14 cellular contexts compared by ENCODE assay signal in the genomic region with DNA sequence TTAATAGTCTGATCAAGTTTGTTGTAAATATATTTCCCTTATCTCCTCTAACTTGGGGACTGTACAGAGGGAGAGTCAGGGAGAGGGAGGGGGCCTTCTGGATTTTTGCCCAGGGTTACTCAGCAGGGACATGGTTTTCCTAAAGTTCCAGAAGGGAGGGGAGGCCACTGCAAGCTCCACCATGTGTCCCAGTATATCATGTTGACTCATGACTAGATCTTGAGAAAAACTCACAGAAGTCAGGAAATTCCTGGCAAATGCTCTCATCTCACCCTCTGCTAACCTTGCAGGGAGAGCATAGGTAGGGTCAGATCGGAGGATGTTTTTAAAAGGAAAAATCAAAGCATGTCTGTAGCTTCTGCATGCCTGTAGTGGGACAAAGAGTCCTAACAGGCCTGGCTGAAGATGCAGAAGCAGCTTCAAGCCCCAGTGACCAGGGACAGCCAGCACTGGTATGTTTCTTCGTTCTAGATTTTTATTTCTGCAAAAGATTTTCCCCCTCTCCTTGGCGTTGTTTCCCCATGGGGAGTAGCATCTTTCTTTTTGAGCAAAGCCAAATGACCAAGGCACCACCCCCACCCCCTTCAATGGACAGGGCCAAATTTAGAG.
DNase-seq lines count a peak whose midpoint lies in the region; FAIRE-seq lines count a peak whose summit lies in the region.
"Had no signal": no experiment of that assay in that cellular context is flagged by ENCODE, and none has a peak within 500 bp of the region (broad histone marks: within the 10 kb centered on the region; RNA-seq: fewer than 3 reads in every experiment).

No MANE protein-coding gene starts in this region.

- H3K9me3 Mint-ChIP-seq in T-helper 2 cell treated with Interferon-gamma antibody and Interleukin-4, amounts not matched to agents 5 μg/mL and 100 μg/mL, for 36 hours: no peaks in the 10 kb centered on the region
- H3K9me3 Mint-ChIP-seq in activated T-helper 2 cell treated with anti-CD3 and anti-CD28 coated beads, Interferon-gamma antibody, Interleukin-2, Interleukin-4, amounts not matched to agents 10 μg/mL and 5 μg/mL and 100 μg/mL, durations not matched to agents 14 hours and 24 hours and 36 hours: no peaks in the 10 kb centered on the region
- H3K9me3 Mint-ChIP-seq: activated T-helper 17 cell treated with anti-CD3 and anti-CD28 coated beads, Interleukin-2, amount 50 U/mL, for 72 hours; naive thymus-derived CD8-positive, alpha-beta T cell had no signal

- no peak overlapping the region for H3K4me3 Mint-ChIP-seq in T-helper 2 cell treated with Interferon-gamma antibody and Interleukin-4, amounts not matched to agents 5 μg/mL and 100 μg/mL, for 36 hours
- no peak overlapping the region for H3K4me3 Mint-ChIP-seq in activated T-helper 2 cell treated with anti-CD3 and anti-CD28 coated beads, Interferon-gamma antibody, Interleukin-2, Interleukin-4, amounts not matched to agents 10 μg/mL and 5 μg/mL and 100 μg/mL, durations not matched to agents 14 hours and 24 hours and 36 hours (ENCODE audit: low read depth)
- H3K4me3 Mint-ChIP-seq: activated T-helper 17 cell treated with anti-CD3 and anti-CD28 coated beads, Interleukin-2, amount 50 U/mL, for 72 hours; naive thymus-derived CD8-positive, alpha-beta T cell had no signal

- no peaks in the 10 kb centered on the region for H3K27me3 Mint-ChIP-seq in T-helper 2 cell treated with Interferon-gamma antibody and Interleukin-4, amounts not matched to agents 5 μg/mL and 100 μg/mL, for 36 hours (ENCODE audit: low read depth)
- no peaks in the 10 kb centered on the region for H3K27me3 Mint-ChIP-seq in activated T-helper 2 cell treated with anti-CD3 and anti-CD28 coated beads, Interferon-gamma antibody, Interleukin-2, Interleukin-4, amounts not matched to agents 10 μg/mL and 5 μg/mL and 100 μg/mL, durations not matched to agents 14 hours and 24 hours and 36 hours (ENCODE audit: low read depth)
- H3K27me3 Mint-ChIP-seq: activated T-helper 17 cell treated with anti-CD3 and anti-CD28 coated beads, Interleukin-2, amount 50 U/mL, for 72 hours had no signal

- H3K4me1 Mint-ChIP-seq in T-helper 2 cell treated with Interferon-gamma antibody and Interleukin-4, amounts not matched to agents 5 μg/mL and 100 μg/mL, for 36 hours (ENCODE audit: low read depth): peaks cover 22% of the 10 kb centered on the region
- H3K4me1 Mint-ChIP-seq in activated T-helper 2 cell treated with anti-CD3 and anti-CD28 coated beads, Interferon-gamma antibody, Interleukin-2, Interleukin-4, amounts not matched to agents 10 μg/mL and 5 μg/mL and 100 μg/mL, durations not matched to agents 14 hours and 24 hours and 36 hours (ENCODE audit: low read depth): peaks cover 31% of the 10 kb centered on the region

- peaks cover 6% of the 10 kb centered on the region for H3K36me3 Mint-ChIP-seq in T-helper 2 cell treated with Interferon-gamma antibody and Interleukin-4, amounts not matched to agents 5 μg/mL and 100 μg/mL, for 36 hours (ENCODE audit: low read depth)
- peaks cover 20% of the 10 kb centered on the region for H3K36me3 Mint-ChIP-seq in activated T-helper 2 cell treated with anti-CD3 and anti-CD28 coated beads, Interferon-gamma antibody, Interleukin-2, Interleukin-4, amounts not matched to agents 10 μg/mL and 5 μg/mL and 100 μg/mL, durations not matched to agents 14 hours and 24 hours and 36 hours (ENCODE audit: low read depth)

- FAIRE-seq in urothelium cell line (lab: Jason Lieb, UNC): peak; percentile 20
- FAIRE-seq: A204.1, G401.6 had no signal

- intact Hi-C loops in activated T-helper 2 cell treated with anti-CD3 and anti-CD28 coated beads, Interferon-gamma antibody, Interleukin-2, Interleukin-4, amounts not matched to agents 10 μg/mL and 5 μg/mL and 100 μg/mL, durations not matched to agents 14 hours and 24 hours and 36 hours (cut with micrococcal nuclease): no loop called here

- DNase-seq in T-helper 2 cell treated with Interferon-gamma antibody and Interleukin-4, amounts not matched to agents 5 μg/mL and 100 μg/mL, for 36 hours (ENCODE audit: low spot score): no peak
- no peak for DNase-seq in T-helper 2 cell
- DNase-seq in activated T-helper 2 cell treated with anti-CD3 and anti-CD28 coated beads, Interferon-gamma antibody, Interleukin-2, Interleukin-4, amounts not matched to agents 10 μg/mL and 5 μg/mL and 100 μg/mL, durations not matched to agents 14 hours and 24 hours and 36 hours (ENCODE audit: low spot score): no peak
- peak; percentile 81 for DNase-seq in glomerular endothelial cell (ENCODE audit: extremely low read depth, low read depth, low spot score)
- peak; percentile 80 for DNase-seq in urothelium cell line (ENCODE audit: low spot score)
- no peak for DNase-seq in NCI-H774 (lab: John Stamatoyannopoulos, UW)
- no peak for DNase-seq in T-helper 9 cell
- no peak for DNase-seq in activated CD4-positive, CD25-positive, alpha-beta regulatory T cell (lab: John Stamatoyannopoulos, UW)
- DNase-seq: activated CD4-positive, CD25-positive, alpha-beta regulatory T cell treated with anti-CD3 and anti-CD28 coated beads, Interleukin-2, amount 50 U/mL, for 72 hours; naive thymus-derived CD8-positive, alpha-beta T cell; NCI-H2171 had no signal

- H3K27ac Mint-ChIP-seq in T-helper 2 cell treated with Interferon-gamma antibody and Interleukin-4, amounts not matched to agents 5 μg/mL and 100 μg/mL, for 36 hours: peak overlapping the region; percentile 4
- peak overlapping the region; percentile 12 for H3K27ac Mint-ChIP-seq in activated T-helper 2 cell treated with anti-CD3 and anti-CD28 coated beads, Interferon-gamma antibody, Interleukin-2, Interleukin-4, amounts not matched to agents 10 μg/mL and 5 μg/mL and 100 μg/mL, durations not matched to agents 14 hours and 24 hours and 36 hours
- H3K27ac Mint-ChIP-seq: activated T-helper 17 cell treated with anti-CD3 and anti-CD28 coated beads, Interleukin-2, amount 50 U/mL, for 72 hours had no signal

Comparison
In these comparisons a context has a peak if more than half of its experiments do, and no peak if none do; other contexts are left out.
1. DNase-seq: peak in glomerular endothelial cell (single experiment) and urothelium cell line (single experiment); none in T-helper 2 cell treated with Interferon-gamma antibody and Interleukin-4, amounts not matched to agents 5 μg/mL and 100 μg/mL, for 36 hours (single experiment), T-helper 2 cell (0 of 5), activated T-helper 2 cell treated with anti-CD3 and anti-CD28 coated beads, Interferon-gamma antibody, Interleukin-2, Interleukin-4, amounts not matched to agents 10 μg/mL and 5 μg/mL and 100 μg/mL, durations not matched to agents 14 hours and 24 hours and 36 hours (single experiment), NCI-H774 (single experiment), T-helper 9 cell (single experiment) and activated CD4-positive, CD25-positive, alpha-beta regulatory T cell (0 of 4).